Comparison of ENCODE assay signal across 14 cellular contexts in the genomic region with DNA sequence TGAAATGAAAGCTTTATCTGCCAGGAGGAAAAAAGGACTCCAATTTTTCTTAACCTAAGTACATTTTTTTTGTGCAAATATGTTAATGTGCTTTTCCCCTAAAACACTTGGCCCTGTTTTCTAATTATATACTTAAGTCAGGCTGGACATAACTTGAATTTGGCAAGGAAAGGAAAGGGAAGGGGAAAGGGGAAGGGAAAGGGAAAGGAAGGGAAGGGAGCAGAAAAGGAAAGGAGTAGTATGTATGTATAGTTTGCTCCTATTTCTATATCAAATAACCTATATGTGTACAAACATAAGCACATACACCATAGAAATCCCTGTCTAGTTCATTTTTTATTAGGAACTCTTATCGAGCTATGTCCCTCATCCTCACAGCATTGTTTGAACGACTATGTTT.
DNase-seq lines count a peak whose midpoint lies in the region; ATAC-seq and TF ChIP-seq lines count a peak whose summit lies in the region.
"Had no signal": no experiment of that assay in that cellular context is flagged by ENCODE, and none has a peak within 500 bp of the region (broad histone marks: within the 10 kb centered on the region; RNA-seq: fewer than 3 reads in every experiment).

No MANE protein-coding gene starts in this region.

- no peak for DNase-seq in right atrium auricular region (ENCODE audit: low spot score)
- DNase-seq in right cardiac atrium, result no peak
- no peak for DNase-seq in right lobe of liver
- DNase-seq in T-helper 2 cell treated with Interferon-gamma antibody and Interleukin-4, amounts not matched to agents 5 μg/mL and 100 μg/mL, for 36 hours (ENCODE audit: low spot score), result no peak
- no peak for DNase-seq in RKO (ENCODE audit: low spot score)
- DNase-seq in colonic mucosa, result no peak
- DNase-seq: COR-L47, erythroblast, foreskin melanocyte, HFFc6, NCI-H1930, NCI-H345 had no signal

- H3K9me3 ChIP-seq in right atrium auricular region (no peaks in the 10 kb centered on the region), right cardiac atrium (ENCODE audit: control insufficient read depth, low read length) (no peaks in the 10 kb centered on the region), right lobe of liver (no peaks in the 10 kb centered on the region), colonic mucosa (no peaks in the 10 kb centered on the region)

- H3K27me3 ChIP-seq in right atrium auricular region (no peaks in the 10 kb centered on the region), right cardiac atrium (ENCODE audit: control insufficient read depth, insufficient read depth) (no peaks in the 10 kb centered on the region), right lobe of liver (no peaks in the 10 kb centered on the region), colonic mucosa (no peaks in the 10 kb centered on the region)
- H3K27me3 ChIP-seq: neural progenitor cell had no signal

- WGBS in right cardiac atrium, result 24% methylated on average over 2 of the region's 2 CpGs
- 64% methylated on average over 2 of the region's 2 CpGs for WGBS in right lobe of liver (ENCODE audit: insufficient coverage, low coverage, low lambda C conversion rate, missing lambda C conversion rate)

- H3K27ac ChIP-seq in right atrium auricular region (peak overlapping the region; percentile 76 to 90), right cardiac atrium (ENCODE audit: low read length) (no peak overlapping the region), right lobe of liver (peak overlapping the region in 2 of 3 donors; percentile 64 to 80), colonic mucosa (no peak overlapping the region)
- H3K27ac ChIP-seq: neural progenitor cell had no signal

- no peaks in the 10 kb centered on the region for H3K9me3 Mint-ChIP-seq in activated T-helper 17 cell treated with anti-CD3 and anti-CD28 coated beads, Interleukin-2, amount 50 U/mL, for 72 hours
- no peaks in the 10 kb centered on the region for H3K9me3 Mint-ChIP-seq in T-helper 2 cell treated with Interferon-gamma antibody and Interleukin-4, amounts not matched to agents 5 μg/mL and 100 μg/mL, for 36 hours
- H3K9me3 Mint-ChIP-seq: HFFc6, neural progenitor cell had no signal

- H3K27ac Mint-ChIP-seq in activated T-helper 17 cell treated with anti-CD3 and anti-CD28 coated beads, Interleukin-2, amount 50 U/mL, for 72 hours, result peak overlapping the region; percentile 77
- H3K27ac Mint-ChIP-seq in T-helper 2 cell treated with Interferon-gamma antibody and Interleukin-4, amounts not matched to agents 5 μg/mL and 100 μg/mL, for 36 hours, result no peak overlapping the region
- H3K27ac Mint-ChIP-seq: HFFc6, neural progenitor cell had no signal

- H3K4me3 Mint-ChIP-seq in activated T-helper 17 cell treated with anti-CD3 and anti-CD28 coated beads, Interleukin-2, amount 50 U/mL, for 72 hours, result peak overlapping the region; percentile 53
- H3K4me3 Mint-ChIP-seq in T-helper 2 cell treated with Interferon-gamma antibody and Interleukin-4, amounts not matched to agents 5 μg/mL and 100 μg/mL, for 36 hours, result no peak overlapping the region
- H3K4me3 Mint-ChIP-seq: HFFc6, neural progenitor cell had no signal

- intact Hi-C loops in right cardiac atrium (cut with DNase I) (no loop called here), right lobe of liver (cut with DNase I) (loop anchor here in 1 of 2 donors (5.0 kb wide), 1 partner anchor 67 kb away; no protein-coding TSS in a partner anchor), colonic mucosa (cut with DNase I) (no loop called here)

- peaks cover 13% of the 10 kb centered on the region for H3K4me1 Mint-ChIP-seq in activated T-helper 17 cell treated with anti-CD3 and anti-CD28 coated beads, Interleukin-2, amount 50 U/mL, for 72 hours
- H3K4me1 Mint-ChIP-seq in T-helper 2 cell treated with Interferon-gamma antibody and Interleukin-4, amounts not matched to agents 5 μg/mL and 100 μg/mL, for 36 hours (ENCODE audit: low read depth), result peaks cover 24% of the 10 kb centered on the region
- H3K4me1 Mint-ChIP-seq: neural progenitor cell had no signal

- H3K4me1 ChIP-seq in right atrium auricular region, result peaks cover 0 to 30% of the 10 kb centered on the region in 2 donors
- H3K4me1 ChIP-seq in right cardiac atrium (ENCODE audit: control insufficient read depth, insufficient read depth, low read length), result peaks cover 9% of the 10 kb centered on the region
- H3K4me1 ChIP-seq in right lobe of liver, result peaks cover 0 to 35% (median 1%) of the 10 kb centered on the region in 4 donors
- no peaks in the 10 kb centered on the region for H3K4me1 ChIP-seq in colonic mucosa

- no peaks in the 10 kb centered on the region for H3K36me3 ChIP-seq in right atrium auricular region
- no peaks in the 10 kb centered on the region for H3K36me3 ChIP-seq in right lobe of liver
- H3K36me3 ChIP-seq in colonic mucosa, result no peaks in the 10 kb centered on the region
- H3K36me3 ChIP-seq: neural progenitor cell had no signal

- H3K4me3 ChIP-seq in right atrium auricular region, result no peak overlapping the region
- H3K4me3 ChIP-seq in right cardiac atrium (ENCODE audit: low read length), result no peak overlapping the region
- H3K4me3 ChIP-seq in right lobe of liver, result no peak overlapping the region
- no peak overlapping the region for H3K4me3 ChIP-seq in colonic mucosa
- H3K4me3 ChIP-seq: neural progenitor cell had no signal

- H3K27me3 Mint-ChIP-seq in activated T-helper 17 cell treated with anti-CD3 and anti-CD28 coated beads, Interleukin-2, amount 50 U/mL, for 72 hours, result no peaks in the 10 kb centered on the region
- no peaks in the 10 kb centered on the region for H3K27me3 Mint-ChIP-seq in T-helper 2 cell treated with Interferon-gamma antibody and Interleukin-4, amounts not matched to agents 5 μg/mL and 100 μg/mL, for 36 hours (ENCODE audit: low read depth)

- H3K9ac ChIP-seq in colonic mucosa (ENCODE audit: low read depth in 2 of 2, low read length in 2 of 2), result no peak overlapping the region
- H3K9ac ChIP-seq: neural progenitor cell had no signal

- TF ChIP-seq CTCF in right atrium auricular region (IDR thresholded peaks at IDR 0.05), result no peak
- TF ChIP-seq CTCF in right lobe of liver (IDR thresholded peaks at IDR 0.05), result no peak
- no peak for TF ChIP-seq CTCF in colonic mucosa (IDR thresholded peaks at IDR 0.05)

- H3K36me3 Mint-ChIP-seq in activated T-helper 17 cell treated with anti-CD3 and anti-CD28 coated beads, Interleukin-2, amount 50 U/mL, for 72 hours (ENCODE audit: low read depth), result no peaks in the 10 kb centered on the region
- no peaks in the 10 kb centered on the region for H3K36me3 Mint-ChIP-seq in T-helper 2 cell treated with Interferon-gamma antibody and Interleukin-4, amounts not matched to agents 5 μg/mL and 100 μg/mL, for 36 hours (ENCODE audit: low read depth)

- TF ChIP-seq POLR2A in right lobe of liver (IDR thresholded peaks at IDR 0.05), result no peak

- ATAC-seq in right cardiac atrium (no peak), right lobe of liver (no peak)
- no peak for ATAC-seq in activated T-helper 17 cell treated with anti-CD3 and anti-CD28 coated beads, Interleukin-2, amount 50 U/mL, for 72 hours (replicated peaks)

Comparison
In these comparisons a context has a peak if more than half of its experiments do, and no peak if none do; other contexts are left out.
1. H3K27ac ChIP-seq: peak in right atrium auricular region (2 of 2) and right lobe of liver (2 of 3); none in right cardiac atrium (single experiment) and colonic mucosa (single experiment).